21 cellular contexts compared by ENCODE assay signal in the genomic region with DNA sequence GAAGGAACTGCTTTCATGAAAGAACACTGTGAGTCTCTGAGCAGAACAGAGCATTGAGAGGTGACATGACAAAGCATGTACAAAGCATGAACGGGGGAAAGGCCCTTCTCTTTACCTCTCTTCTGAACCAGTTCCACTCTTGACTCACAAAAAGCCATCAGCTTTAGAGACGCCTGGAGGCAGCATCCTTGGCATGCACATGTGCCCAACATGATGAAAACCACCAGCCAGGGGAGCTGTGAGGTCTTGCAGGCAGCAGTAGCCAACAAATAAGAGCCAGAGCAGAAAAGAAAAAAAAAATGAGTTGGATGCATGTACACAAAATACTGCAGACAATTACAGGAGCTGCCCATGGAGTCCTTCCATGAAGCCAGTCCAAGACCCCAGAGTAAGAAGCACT.
"Had no signal": no experiment of that assay in that cellular context is flagged by ENCODE, and none has a peak within 500 bp of the region (broad histone marks: within the 10 kb centered on the region; RNA-seq: fewer than 3 reads in every experiment).

No MANE protein-coding gene starts in this region.

- ATAC-seq: SK-N-SH treated with all-trans-retinoic acid at 6 μM for 48 hours had no signal

- H3K27ac ChIP-seq: RWPE1, SJCRH30 had no signal

- H3K36me3 ChIP-seq: MG63, SJCRH30 had no signal

- DNase-seq: KBM-7, MG63, NCI-H1092, NCI-H1105 treated with DMSO at 0.1 percent for 48 hours, NCI-H1417 treated with DMSO at 0.1 percent for 48 hours, NCI-H146, NCI-H1694 treated with DMSO at 0.1 percent for 48 hours, NCI-H1930, NCI-H2081 treated with DMSO at 0.1 percent for 48 hours, NCI-H2171, NCI-H226, NCI-H446, NCI-H510A, NCI-H524 treated with DMSO at 0.1 percent for 48 hours, NCI-H69, NCI-H774, SHP77 treated with DMSO at 0.1 percent for 48 hours, SJCRH30 had no signal

- FAIRE-seq: RCC 7860 had no signal

- H3K9me3 ChIP-seq: MG63 had no signal

- H3K4me3 ChIP-seq: MG63, SJCRH30 had no signal

- H3K27me3 ChIP-seq: MG63, SJCRH30 had no signal
